ENCODE assay signal across 8 cellular contexts in genomic region chr5:140700177-140701144, GRCh38. TPM values are rescaled to one million over a fixed set of nuclear protein-coding genes. Genes with fewer than 3 reads are reported as not detected.
DNase-seq lines count a peak whose midpoint lies in the region; ATAC-seq, FAIRE-seq and TF ChIP-seq lines count a peak whose summit lies in the region.

TSS of gene ZMAT2 (plus strand) at chr5:140700447. CDS start at chr5:140700461, 14 bp downstream.

- peak within 1 kb of the TSS; percentile 95 for H3K27ac Mint-ChIP-seq in Calu3 (ENCODE audit: unreplicated experiment)

- H3K36me3 ChIP-seq in HUES64 (ENCODE audit: insufficient read depth, low read length) (peaks cover 80% of the 10 kb centered on the region), OCI-LY1 (ENCODE audit: insufficient read depth, low read length) (peaks cover 93% of the 10 kb centered on the region), mesodermal cell (ENCODE audit: control insufficient read depth, insufficient read depth, low read length) (peaks cover 89% of the 10 kb centered on the region)

- H3K4me1 ChIP-seq in HUES64 (ENCODE audit: insufficient read depth, low read length) = no peaks in the 10 kb centered on the region
- H3K4me1 ChIP-seq in OCI-LY1 (ENCODE audit: insufficient read depth, low read length, severe bottlenecking) = peaks cover 17% of the 10 kb centered on the region
- H3K4me1 ChIP-seq in mesodermal cell (ENCODE audit: control insufficient read depth, insufficient read depth, low read length, poor library complexity, severe bottlenecking) = no peaks in the 10 kb centered on the region

- CTCF ChIA-PET in Calu3 (lab: Charles Lee) = interaction anchor here (0.6 to 1.8 kb wide), 7 partner anchors 9 to 1116 kb away, joined by 3 to 12 read pairs (median 4); partner anchors contain the start of genes HARS1, HARS2, IK and NDUFA2

- peak; percentile 97 for ATAC-seq in GM21447 (IDR thresholded peaks at IDR 0.05; ENCODE audit: unreplicated experiment)

- H3K27me3 ChIP-seq in HUES64 (ENCODE audit: insufficient read depth, low read length) (no peaks in the 10 kb centered on the region), OCI-LY1 (ENCODE audit: insufficient read depth, low read length) (no peaks in the 10 kb centered on the region)

- peak within 1 kb of the TSS; percentile 91 for H3K9ac ChIP-seq in HUES64 (ENCODE audit: low read depth, low read length)
- peak within 1 kb of the TSS; percentile 73 for H3K9ac ChIP-seq in OCI-LY1 (ENCODE audit: low read length)

- H3K79me2 ChIP-seq in OCI-LY1 (ENCODE audit: insufficient read depth, low read length) = peaks cover 6% of the 10 kb centered on the region; the same call in 1 of the 2 replicates

- H3K27me3 Mint-ChIP-seq in Calu3 (ENCODE audit: unreplicated experiment) = no peaks in the 10 kb centered on the region

- peaks cover 91% of the 10 kb centered on the region for H3K36me3 Mint-ChIP-seq in Calu3 (ENCODE audit: insufficient read depth, unreplicated experiment)

- peak within 1 kb of the TSS; percentile 88 for H3K4me3 Mint-ChIP-seq in Calu3 (ENCODE audit: low read depth, unreplicated experiment)

- peak; percentile 99 for FAIRE-seq in endometrium (lab: Jason Lieb, UNC)

- TSS peak; percentile 39 for BruUV-seq in Calu3 (replicated peaks; lab: Mats Ljungman, UMichigan)

- H3K4me3 ChIP-seq in HUES64 (ENCODE audit: low read length) (peak within 1 kb of the TSS; percentile 98), OCI-LY1 (ENCODE audit: low read depth, low read length, poor library complexity, severe bottlenecking) (peak within 1 kb of the TSS; percentile 82), mesodermal cell (ENCODE audit: extremely low read depth, insufficient read depth, low read length, poor library complexity, severe bottlenecking) (peak within 1 kb of the TSS; percentile 91)

- H3K9me2 ChIP-seq in OCI-LY1 (ENCODE audit: low read depth, low read length) = no peaks in the 10 kb centered on the region

- intact Hi-C loops in Calu3 (cut with micrococcal nuclease; ENCODE audit: unreplicated experiment) = loop anchor here (1.0 kb wide), 1 partner anchor 20 kb away; no protein-coding TSS in a partner anchor

- no peaks in the 10 kb centered on the region for H4K20me1 ChIP-seq in OCI-LY1 (ENCODE audit: insufficient read depth, low read length)

- peaks cover 24% of the 10 kb centered on the region for H3K4me1 Mint-ChIP-seq in Calu3 (ENCODE audit: low read depth, unreplicated experiment)

- peak; percentile 94 for DNase-seq in Calu3
- peak; percentile 89 for DNase-seq in activated CD8-positive, alpha-beta memory T cell treated with anti-CD3 and anti-CD28 coated beads, Interleukin-2, amount 50 U/mL, for 4 hours
- DNase-seq in stimulated activated CD8-positive, alpha-beta memory T cell treated with anti-CD3 and anti-CD28 coated beads, Interleukin-15, amount 100 ng/mL, for 4 hours (ENCODE audit: low read depth in 2 of 2) = peak; percentile 80 to 94

- H3K9me3 ChIP-seq in HUES64 (ENCODE audit: insufficient read depth, low read depth, low read length) (no peaks in the 10 kb centered on the region), OCI-LY1 (ENCODE audit: low read length) (no peaks in the 10 kb centered on the region), mesodermal cell (ENCODE audit: control insufficient read depth, low read length) (no peaks in the 10 kb centered on the region)

- H3K27ac ChIP-seq in HUES64 (ENCODE audit: low read depth, low read length) = peak within 1 kb of the TSS; percentile 65
- no peak within 1 kb of the TSS for H3K27ac ChIP-seq in OCI-LY1 (ENCODE audit: low read depth, low read length, poor library complexity, severe bottlenecking)
- H3K27ac ChIP-seq in mesodermal cell (ENCODE audit: low read depth, low read length, severe bottlenecking) = peak within 1 kb of the TSS; percentile 59

- H3K9me3 Mint-ChIP-seq in Calu3 (ENCODE audit: low read depth, unreplicated experiment) = no peaks in the 10 kb centered on the region

- peak within 1 kb of the TSS; percentile 89 for H3K4me2 ChIP-seq in OCI-LY1 (ENCODE audit: low read length)

- TF ChIP-seq CTCF in Calu3 (IDR thresholded peaks at IDR 0.05; ENCODE audit: unreplicated experiment) (no peak), OCI-LY1 (IDR thresholded peaks at IDR 0.05; ENCODE audit: low read length) (no peak)

- H2AFZ ChIP-seq in OCI-LY1 (ENCODE audit: low read length) = no peak within 1 kb of the TSS

- H3F3A ChIP-seq in OCI-LY1 (ENCODE audit: insufficient read depth, low read length) = no peaks in the 10 kb centered on the region

- 4% methylated on average over 44 of the region's 44 CpGs for WGBS in HUES64
- WGBS in mesodermal cell (ENCODE audit: insufficient coverage in 2 of 2), 2 experiments = 3 to 6% methylated on average over 21 to 28 of the region's 44 CpGs

RNA-seq across cellular contexts. Expression of gene ZMAT2, which starts in this region (rescaled TPM):
- total RNA-seq in Calu3 (2022) = 75.9 and 83.3 TPM in 2 replicates
- 60.9 TPM for polyA plus RNA-seq in HUES64 (2013, experiment 1 of 2)
- polyA plus RNA-seq in HUES64 (2013, experiment 2 of 2) = 69.2 TPM
- 55.8 TPM for polyA plus RNA-seq in mesodermal cell (2013, experiment 1 of 2)
- polyA plus RNA-seq in mesodermal cell (2013, experiment 2 of 2) = 57.6 TPM
